Comparison of ENCODE assay signal across 1 cellular context in the genomic region with DNA sequence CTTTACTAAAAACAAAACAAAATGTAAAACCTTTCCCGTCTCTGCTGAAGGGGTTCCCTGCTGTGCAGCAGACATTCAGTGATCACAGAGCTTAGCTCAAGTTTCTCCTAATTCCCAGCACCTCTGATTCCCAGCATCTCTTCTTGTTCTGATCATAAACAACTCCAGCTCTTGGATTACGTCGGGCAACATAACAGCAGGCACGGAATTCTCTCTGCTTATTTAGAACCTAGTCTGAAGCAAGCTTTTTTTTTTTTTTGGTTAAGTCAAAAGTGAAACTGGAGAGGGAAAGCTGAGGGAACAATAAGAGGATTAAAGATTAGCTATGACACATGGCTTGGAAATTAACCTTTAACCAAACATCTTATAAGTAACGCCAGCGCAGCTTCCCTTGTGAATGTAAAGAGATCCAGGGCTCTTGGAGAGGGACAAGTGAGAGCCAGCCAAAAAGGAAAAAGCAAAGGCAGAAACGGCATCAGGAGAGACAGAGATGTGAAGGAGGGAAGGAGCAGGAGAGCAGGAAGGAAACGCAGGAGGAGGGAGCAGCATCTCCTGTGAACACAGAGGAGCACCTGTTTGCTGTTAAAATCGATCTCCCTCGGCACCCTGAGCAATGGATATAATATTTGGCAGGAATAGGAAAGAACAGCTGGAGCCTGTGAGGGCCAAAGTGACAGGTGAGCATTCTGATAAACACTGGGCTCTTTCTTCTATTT.
TF ChIP-seq lines count a peak whose summit lies in the region.

BCO1 (plus strand) TSS at position 394 of the 716 bp plus-strand sequence; CDS start at position 614, 220 bp downstream.

TF ChIP-seq in HepG2, 621 proteins besides CTCF, POLR2A, EP300 and RAD21 (continued from another document and continues in another):
- TF ChIP-seq, protein P1, sequence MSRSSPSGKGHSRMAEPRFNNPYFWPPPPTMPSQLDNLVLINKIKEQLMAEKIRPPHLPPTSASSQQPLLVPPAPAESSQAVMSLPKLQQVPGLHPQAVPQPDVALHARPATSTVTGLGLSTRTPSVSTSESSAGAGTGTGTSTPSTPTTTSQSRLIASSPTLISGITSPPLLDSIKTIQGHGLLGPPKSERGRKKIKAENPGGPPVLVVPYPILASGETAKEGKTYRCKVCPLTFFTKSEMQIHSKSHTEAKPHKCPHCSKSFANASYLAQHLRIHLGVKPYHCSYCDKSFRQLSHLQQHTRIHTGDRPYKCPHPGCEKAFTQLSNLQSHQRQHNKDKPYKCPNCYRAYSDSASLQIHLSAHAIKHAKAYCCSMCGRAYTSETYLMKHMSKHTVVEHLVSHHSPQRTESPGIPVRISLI (CRISPR knock-in tag; IDR thresholded peaks at IDR 0.05; ENCODE audit: borderline replicate concordance): peak; percentile 71
- no peak for TF ChIP-seq KDM5A (IDR thresholded peaks at IDR 0.05; ENCODE audit: borderline replicate concordance, low read length)
- TF ChIP-seq, protein P2, sequence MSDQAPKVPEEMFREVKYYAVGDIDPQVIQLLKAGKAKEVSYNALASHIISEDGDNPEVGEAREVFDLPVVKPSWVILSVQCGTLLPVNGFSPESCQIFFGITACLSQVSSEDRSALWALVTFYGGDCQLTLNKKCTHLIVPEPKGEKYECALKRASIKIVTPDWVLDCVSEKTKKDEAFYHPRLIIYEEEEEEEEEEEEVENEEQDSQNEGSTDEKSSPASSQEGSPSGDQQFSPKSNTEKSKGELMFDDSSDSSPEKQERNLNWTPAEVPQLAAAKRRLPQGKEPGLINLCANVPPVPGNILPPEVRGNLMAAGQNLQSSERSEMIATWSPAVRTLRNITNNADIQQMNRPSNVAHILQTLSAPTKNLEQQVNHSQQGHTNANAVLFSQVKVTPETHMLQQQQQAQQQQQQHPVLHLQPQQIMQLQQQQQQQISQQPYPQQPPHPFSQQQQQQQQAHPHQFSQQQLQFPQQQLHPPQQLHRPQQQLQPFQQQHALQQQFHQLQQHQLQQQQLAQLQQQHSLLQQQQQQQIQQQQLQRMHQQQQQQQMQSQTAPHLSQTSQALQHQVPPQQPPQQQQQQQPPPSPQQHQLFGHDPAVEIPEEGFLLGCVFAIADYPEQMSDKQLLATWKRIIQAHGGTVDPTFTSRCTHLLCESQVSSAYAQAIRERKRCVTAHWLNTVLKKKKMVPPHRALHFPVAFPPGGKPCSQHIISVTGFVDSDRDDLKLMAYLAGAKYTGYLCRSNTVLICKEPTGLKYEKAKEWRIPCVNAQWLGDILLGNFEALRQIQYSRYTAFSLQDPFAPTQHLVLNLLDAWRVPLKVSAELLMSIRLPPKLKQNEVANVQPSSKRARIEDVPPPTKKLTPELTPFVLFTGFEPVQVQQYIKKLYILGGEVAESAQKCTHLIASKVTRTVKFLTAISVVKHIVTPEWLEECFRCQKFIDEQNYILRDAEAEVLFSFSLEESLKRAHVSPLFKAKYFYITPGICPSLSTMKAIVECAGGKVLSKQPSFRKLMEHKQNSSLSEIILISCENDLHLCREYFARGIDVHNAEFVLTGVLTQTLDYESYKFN (CRISPR knock-in tag; conservative IDR thresholded peaks at IDR 0.05): no peak
- TF ChIP-seq ONECUT2 (CRISPR knock-in tag; IDR thresholded peaks at IDR 0.05): peak; percentile 65
- TF ChIP-seq SP1 (IDR thresholded peaks at IDR 0.05): no peak
- no peak for TF ChIP-seq SP1 (CRISPR knock-in tag; IDR thresholded peaks at IDR 0.05)
- no peak for TF ChIP-seq NKX3-1 (CRISPR knock-in tag; IDR thresholded peaks at IDR 0.05)
- no peak for TF ChIP-seq DPF2 (CRISPR knock-in tag; IDR thresholded peaks at IDR 0.05; ENCODE audit: borderline replicate concordance, low read depth)
- TF ChIP-seq, protein P3, sequence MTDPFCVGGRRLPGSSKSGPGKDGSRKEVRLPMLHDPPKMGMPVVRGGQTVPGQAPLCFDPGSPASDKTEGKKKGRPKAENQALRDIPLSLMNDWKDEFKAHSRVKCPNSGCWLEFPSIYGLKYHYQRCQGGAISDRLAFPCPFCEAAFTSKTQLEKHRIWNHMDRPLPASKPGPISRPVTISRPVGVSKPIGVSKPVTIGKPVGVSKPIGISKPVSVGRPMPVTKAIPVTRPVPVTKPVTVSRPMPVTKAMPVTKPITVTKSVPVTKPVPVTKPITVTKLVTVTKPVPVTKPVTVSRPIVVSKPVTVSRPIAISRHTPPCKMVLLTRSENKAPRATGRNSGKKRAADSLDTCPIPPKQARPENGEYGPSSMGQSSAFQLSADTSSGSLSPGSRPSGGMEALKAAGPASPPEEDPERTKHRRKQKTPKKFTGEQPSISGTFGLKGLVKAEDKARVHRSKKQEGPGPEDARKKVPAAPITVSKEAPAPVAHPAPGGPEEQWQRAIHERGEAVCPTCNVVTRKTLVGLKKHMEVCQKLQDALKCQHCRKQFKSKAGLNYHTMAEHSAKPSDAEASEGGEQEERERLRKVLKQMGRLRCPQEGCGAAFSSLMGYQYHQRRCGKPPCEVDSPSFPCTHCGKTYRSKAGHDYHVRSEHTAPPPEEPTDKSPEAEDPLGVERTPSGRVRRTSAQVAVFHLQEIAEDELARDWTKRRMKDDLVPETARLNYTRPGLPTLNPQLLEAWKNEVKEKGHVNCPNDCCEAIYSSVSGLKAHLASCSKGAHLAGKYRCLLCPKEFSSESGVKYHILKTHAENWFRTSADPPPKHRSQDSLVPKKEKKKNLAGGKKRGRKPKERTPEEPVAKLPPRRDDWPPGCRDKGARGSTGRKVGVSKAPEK (CRISPR knock-in tag; IDR thresholded peaks at IDR 0.05; ENCODE audit: borderline replicate concordance): no peak; the same call in 1 of the 2 replicates
- TF ChIP-seq IRX3 (CRISPR knock-in tag; IDR thresholded peaks at IDR 0.05; ENCODE audit: borderline replicate concordance, low read depth): no peak
- TF ChIP-seq TARDBP (CRISPR knock-in tag; IDR thresholded peaks at IDR 0.05): 0 out of 2 replicates have a peak, but pooled peaks have one; percentile 25
- TF ChIP-seq, protein P4, sequence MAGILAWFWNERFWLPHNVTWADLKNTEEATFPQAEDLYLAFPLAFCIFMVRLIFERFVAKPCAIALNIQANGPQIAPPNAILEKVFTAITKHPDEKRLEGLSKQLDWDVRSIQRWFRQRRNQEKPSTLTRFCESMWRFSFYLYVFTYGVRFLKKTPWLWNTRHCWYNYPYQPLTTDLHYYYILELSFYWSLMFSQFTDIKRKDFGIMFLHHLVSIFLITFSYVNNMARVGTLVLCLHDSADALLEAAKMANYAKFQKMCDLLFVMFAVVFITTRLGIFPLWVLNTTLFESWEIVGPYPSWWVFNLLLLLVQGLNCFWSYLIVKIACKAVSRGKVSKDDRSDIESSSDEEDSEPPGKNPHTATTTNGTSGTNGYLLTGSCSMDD (CRISPR knock-in tag; IDR thresholded peaks at IDR 0.05): no peak
- TF ChIP-seq E2F1 (CRISPR knock-in tag; IDR thresholded peaks at IDR 0.05): no peak
- 0 out of 2 replicates have a peak, but pooled peaks have one; percentile 27 for TF ChIP-seq IRF1 (CRISPR knock-in tag; IDR thresholded peaks at IDR 0.05; ENCODE audit: low read depth)
- TF ChIP-seq ZNF749 (CRISPR knock-in tag; IDR thresholded peaks at IDR 0.05; ENCODE audit: borderline replicate concordance): no peak
- TF ChIP-seq ZFYVE20 (CRISPR knock-in tag; IDR thresholded peaks at IDR 0.05; ENCODE audit: borderline replicate concordance, low read depth): no peak
- no peak for TF ChIP-seq ZFP1 (CRISPR knock-in tag; IDR thresholded peaks at IDR 0.05)
- peak; percentile 47 for TF ChIP-seq ASH2L (IDR thresholded peaks at IDR 0.05; ENCODE audit: insufficient read length, low read depth, low read length)
- no peak for TF ChIP-seq NFIC (IDR thresholded peaks at IDR 0.05; ENCODE audit: low read length)
- TF ChIP-seq THAP9 (CRISPR knock-in tag; IDR thresholded peaks at IDR 0.05; ENCODE audit: borderline replicate concordance): no peak
- no peak for TF ChIP-seq BHLHE40 (IDR thresholded peaks at IDR 0.05; ENCODE audit: low read length)
- TF ChIP-seq FOXO4 (CRISPR knock-in tag; conservative IDR thresholded peaks at IDR 0.05): 0 out of 2 replicates have a peak, but pooled peaks have one; percentile 28
- TF ChIP-seq TBX3 (IDR thresholded peaks at IDR 0.05; ENCODE audit: borderline replicate concordance): no peak
- peak; percentile 74 for TF ChIP-seq TFAP4 (IDR thresholded peaks at IDR 0.05; ENCODE audit: borderline replicate concordance, low read depth)
- no peak for TF ChIP-seq TOPORS (CRISPR knock-in tag; IDR thresholded peaks at IDR 0.05)
- no peak for TF ChIP-seq TSC22D2 (CRISPR knock-in tag; IDR thresholded peaks at IDR 0.05; ENCODE audit: borderline replicate concordance)
- no peak for TF ChIP-seq POLR2G (IDR thresholded peaks at IDR 0.05; ENCODE audit: low read depth, low read length)
- no peak for TF ChIP-seq SNRNP70 (IDR thresholded peaks at IDR 0.05; ENCODE audit: low read depth, low read length)
- TF ChIP-seq ZZZ3 (CRISPR knock-in tag; IDR thresholded peaks at IDR 0.05; ENCODE audit: borderline replicate concordance): no peak
- no peak for TF ChIP-seq MAFF (IDR thresholded peaks at IDR 0.05; ENCODE audit: low read depth, low read length)
- no peak for TF ChIP-seq BORCS8-MEF2B (CRISPR knock-in tag; IDR thresholded peaks at IDR 0.05)
- no peak for TF ChIP-seq SALL1 (CRISPR knock-in tag; IDR thresholded peaks at IDR 0.05)
- TF ChIP-seq, protein P5, sequence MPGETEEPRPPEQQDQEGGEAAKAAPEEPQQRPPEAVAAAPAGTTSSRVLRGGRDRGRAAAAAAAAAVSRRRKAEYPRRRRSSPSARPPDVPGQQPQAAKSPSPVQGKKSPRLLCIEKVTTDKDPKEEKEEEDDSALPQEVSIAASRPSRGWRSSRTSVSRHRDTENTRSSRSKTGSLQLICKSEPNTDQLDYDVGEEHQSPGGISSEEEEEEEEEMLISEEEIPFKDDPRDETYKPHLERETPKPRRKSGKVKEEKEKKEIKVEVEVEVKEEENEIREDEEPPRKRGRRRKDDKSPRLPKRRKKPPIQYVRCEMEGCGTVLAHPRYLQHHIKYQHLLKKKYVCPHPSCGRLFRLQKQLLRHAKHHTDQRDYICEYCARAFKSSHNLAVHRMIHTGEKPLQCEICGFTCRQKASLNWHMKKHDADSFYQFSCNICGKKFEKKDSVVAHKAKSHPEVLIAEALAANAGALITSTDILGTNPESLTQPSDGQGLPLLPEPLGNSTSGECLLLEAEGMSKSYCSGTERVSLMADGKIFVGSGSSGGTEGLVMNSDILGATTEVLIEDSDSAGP (CRISPR knock-in tag; IDR thresholded peaks at IDR 0.05; ENCODE audit: borderline replicate concordance): no peak
- TF ChIP-seq, protein P6, sequence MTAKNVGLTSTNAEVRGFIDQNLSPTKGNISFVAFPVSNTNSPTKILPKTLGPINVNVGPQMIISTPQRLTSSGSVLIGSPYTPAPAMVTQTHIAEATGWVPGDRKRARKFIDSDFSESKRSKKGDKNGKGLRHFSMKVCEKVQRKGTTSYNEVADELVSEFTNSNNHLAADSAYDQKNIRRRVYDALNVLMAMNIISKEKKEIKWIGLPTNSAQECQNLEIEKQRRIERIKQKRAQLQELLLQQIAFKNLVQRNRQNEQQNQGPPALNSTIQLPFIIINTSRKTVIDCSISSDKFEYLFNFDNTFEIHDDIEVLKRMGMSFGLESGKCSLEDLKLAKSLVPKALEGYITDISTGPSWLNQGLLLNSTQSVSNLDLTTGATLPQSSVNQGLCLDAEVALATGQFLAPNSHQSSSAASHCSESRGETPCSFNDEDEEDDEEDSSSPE (CRISPR knock-in tag; IDR thresholded peaks at IDR 0.05): no peak
- no peak for TF ChIP-seq MZF1 (CRISPR knock-in tag; IDR thresholded peaks at IDR 0.05; ENCODE audit: borderline replicate concordance)
- 0 out of 2 replicates have a peak, but pooled peaks have one; percentile 46 for TF ChIP-seq SNAPC2 (CRISPR knock-in tag; IDR thresholded peaks at IDR 0.05)
- TF ChIP-seq SSRP1 (CRISPR knock-in tag; IDR thresholded peaks at IDR 0.05): no peak
- no peak for TF ChIP-seq ZNF883 (CRISPR knock-in tag; IDR thresholded peaks at IDR 0.05; ENCODE audit: not compliant biosample characterization)
